22 cellular contexts compared by ENCODE assay signal in genomic region chr10:31063839-31064238, GRCh38. TPM values are rescaled to one million over a fixed set of nuclear protein-coding genes. Genes with fewer than 3 reads are reported as not detected.
DNase-seq lines count a peak whose midpoint lies in the region; ATAC-seq and TF ChIP-seq lines count a peak whose summit lies in the region.
"Had no signal": no experiment of that assay in that cellular context is flagged by ENCODE, and none has a peak within 500 bp of the region (broad histone marks: within the 10 kb centered on the region; RNA-seq: fewer than 3 reads in every experiment).

No MANE protein-coding gene starts in this region.

- 75 to 80% methylated on average over 6 of the region's 6 CpGs for WGBS in sigmoid colon, 2 donors

- no peak for TF ChIP-seq EP300 in sigmoid colon (IDR thresholded peaks at IDR 0.05)

- intact Hi-C loops in breast epithelium (cut with DNase I; ENCODE audit: low total_unique reads) (no loop called here), MCF 10A (cut with micrococcal nuclease) (no loop called here), left ventricle myocardium inferior (cut with micrococcal nuclease) (no loop called here), sigmoid colon (cut with DNase I) (no loop called here)

- no peaks in the 10 kb centered on the region for H3K27me3 Mint-ChIP-seq in MCF 10A (ENCODE audit: insufficient read depth, unreplicated experiment)
- H3K27me3 Mint-ChIP-seq in type B pancreatic cell = peaks cover 3% of the 10 kb centered on the region
- H3K27me3 Mint-ChIP-seq in stimulated activated naive CD8-positive, alpha-beta T cell treated with anti-CD3 and anti-CD28 coated beads, Interleukin-15, amount 100 ng/mL, for 72 hours = peaks cover 22% of the 10 kb centered on the region

- H3K9me2 ChIP-seq in Karpas-422 (replicated peaks; ENCODE audit: insufficient read depth, low read length) = no peaks in the 10 kb centered on the region

- H3K27me3 ChIP-seq in breast epithelium = no peaks in the 10 kb centered on the region
- no peaks in the 10 kb centered on the region for H3K27me3 ChIP-seq in left ventricle myocardium inferior (ENCODE audit: low read depth)
- no peaks in the 10 kb centered on the region for H3K27me3 ChIP-seq in sigmoid colon
- no peaks in the 10 kb centered on the region for H3K27me3 ChIP-seq in Karpas-422 (ENCODE audit: low read length)
- H3K27me3 ChIP-seq: BLaER1 treated with 17β-estradiol and CSF1 and Interleukin-3, amounts not matched to agents 10 nM and 100 nM; foreskin keratinocyte had no signal

- no peak overlapping the region for H3K4me2 ChIP-seq in Karpas-422 (ENCODE audit: low read depth, low read length, poor library complexity, severe bottlenecking)

- TF ChIP-seq POLR2A in breast epithelium (IDR thresholded peaks at IDR 0.05) = no peak
- TF ChIP-seq POLR2A in sigmoid colon (IDR thresholded peaks at IDR 0.05) = no peak

- no peaks in the 10 kb centered on the region for H3K79me2 ChIP-seq in Karpas-422 (ENCODE audit: low read length)

- H3K4me3 ChIP-seq in breast epithelium (no peak overlapping the region), left ventricle myocardium inferior (no peak overlapping the region), sigmoid colon (no peak overlapping the region), Karpas-422 (ENCODE audit: low read length) (no peak overlapping the region)
- H3K4me3 ChIP-seq: BLaER1 treated with 17β-estradiol and CSF1 and Interleukin-3, amounts not matched to agents 10 nM and 100 nM; prostate gland had no signal

- H3K36me3 Mint-ChIP-seq in MCF 10A (ENCODE audit: insufficient read depth, unreplicated experiment) = peaks cover under 1% of the 10 kb centered on the region
- H3K36me3 Mint-ChIP-seq in type B pancreatic cell = no peaks in the 10 kb centered on the region
- H3K36me3 Mint-ChIP-seq: IgD-negative memory B cell; naive thymus-derived CD4-positive, alpha-beta T cell had no signal

- no peak for DNase-seq in breast epithelium (ENCODE audit: low spot score in 2 of 2)
- DNase-seq in MCF 10A (ENCODE audit: unreplicated experiment) = no peak
- no peak for DNase-seq in left ventricle myocardium inferior
- DNase-seq in sigmoid colon = no peak
- DNase-seq in type B pancreatic cell (ENCODE audit: extremely low spot score, unreplicated experiment) = no peak
- DNase-seq in Karpas-422 = no peak
- DNase-seq in stimulated activated naive CD8-positive, alpha-beta T cell treated with anti-CD3 and anti-CD28 coated beads, Interleukin-15, amount 100 ng/mL, for 72 hours = no peak
- DNase-seq: 8988T; activated CD4-positive, alpha-beta T cell treated with anti-CD3 and anti-CD28 coated beads, Interleukin-2, amount 50 U/mL, for 1 hour; activated naive CD4-positive, alpha-beta T cell treated with anti-CD3 and anti-CD28 coated beads, Interleukin-2, amount 50 U/mL, for 16 hours; activated T-cell treated with anti-CD3 and anti-CD28 coated beads, Interleukin-2, amount 50 U/mL, for 1 hour; caudate nucleus; effector memory CD8-positive, alpha-beta T cell; foreskin keratinocyte; naive thymus-derived CD4-positive, alpha-beta T cell; NCI-H2081 treated with DMSO at 0.1 percent for 48 hours; NCI-H526 treated with DMSO at 0.1 percent for 48 hours; PC-3 had no signal

- H3K9me3 ChIP-seq in breast epithelium (no peaks in the 10 kb centered on the region), left ventricle myocardium inferior (replicated peaks) (no peaks in the 10 kb centered on the region), sigmoid colon (no peaks in the 10 kb centered on the region), Karpas-422 (ENCODE audit: low read length) (no peaks in the 10 kb centered on the region)
- H3K9me3 ChIP-seq: prostate gland had no signal

- POLR2A ChIA-PET in MCF 10A (lab: Yijun Ruan, JAX) = no interaction called here

- BruUV-seq in MCF 10A (replicated peaks; lab: Mats Ljungman, UMichigan) = no TSS peak

- CTCF ChIA-PET in MCF 10A (lab: Yijun Ruan, JAX) = interaction anchor here (0.7 kb wide), 1 partner anchor 733 kb away, joined by 4 read pairs; no protein-coding TSS in a partner anchor

- H2AFZ ChIP-seq in Karpas-422 (ENCODE audit: low read length) = no peak overlapping the region

- no peak overlapping the region for H3K27ac Mint-ChIP-seq in MCF 10A (ENCODE audit: low read depth, unreplicated experiment)
- no peak overlapping the region for H3K27ac Mint-ChIP-seq in type B pancreatic cell
- no peak overlapping the region for H3K27ac Mint-ChIP-seq in stimulated activated naive CD8-positive, alpha-beta T cell treated with anti-CD3 and anti-CD28 coated beads, Interleukin-15, amount 100 ng/mL, for 72 hours
- H3K27ac Mint-ChIP-seq: effector memory CD8-positive, alpha-beta T cell; IgD-negative memory B cell; naive thymus-derived CD4-positive, alpha-beta T cell had no signal

- no peak overlapping the region for H3K4me3 Mint-ChIP-seq in MCF 10A (ENCODE audit: unreplicated experiment)
- no peak overlapping the region for H3K4me3 Mint-ChIP-seq in type B pancreatic cell
- H3K4me3 Mint-ChIP-seq in stimulated activated naive CD8-positive, alpha-beta T cell treated with anti-CD3 and anti-CD28 coated beads, Interleukin-15, amount 100 ng/mL, for 72 hours = no peak overlapping the region
- H3K4me3 Mint-ChIP-seq: effector memory CD8-positive, alpha-beta T cell; naive thymus-derived CD4-positive, alpha-beta T cell had no signal

- H3K36me3 ChIP-seq in breast epithelium = no peaks in the 10 kb centered on the region
- no peaks in the 10 kb centered on the region for H3K36me3 ChIP-seq in left ventricle myocardium inferior
- H3K36me3 ChIP-seq in sigmoid colon = no peaks in the 10 kb centered on the region
- H3K36me3 ChIP-seq in Karpas-422 (ENCODE audit: insufficient read depth, low read length) = no peaks in the 10 kb centered on the region
- H3K36me3 ChIP-seq: BLaER1 treated with 17β-estradiol and CSF1 and Interleukin-3, amounts not matched to agents 10 nM and 100 nM; prostate gland had no signal

- H3K4me1 Mint-ChIP-seq in MCF 10A (ENCODE audit: insufficient read depth, unreplicated experiment) = no peaks in the 10 kb centered on the region
- H3K4me1 Mint-ChIP-seq in type B pancreatic cell (ENCODE audit: unreplicated experiment) = peaks cover 21% of the 10 kb centered on the region
- no peaks in the 10 kb centered on the region for H3K4me1 Mint-ChIP-seq in stimulated activated naive CD8-positive, alpha-beta T cell treated with anti-CD3 and anti-CD28 coated beads, Interleukin-15, amount 100 ng/mL, for 72 hours
- H3K4me1 Mint-ChIP-seq: IgD-negative memory B cell; naive thymus-derived CD4-positive, alpha-beta T cell had no signal

- ATAC-seq in stimulated activated naive CD8-positive, alpha-beta T cell treated with anti-CD3 and anti-CD28 coated beads, Interleukin-15, amount 100 ng/mL, for 72 hours = no peak
- ATAC-seq in HG03025 (IDR thresholded peaks at IDR 0.05; ENCODE audit: low FRiP score, unreplicated experiment) = no peak
- ATAC-seq: effector memory CD8-positive, alpha-beta T cell; naive thymus-derived CD4-positive, alpha-beta T cell; PC-3 had no signal

- H3K27ac ChIP-seq in breast epithelium (peak overlapping the region; percentile 48 to 84), left ventricle myocardium inferior (replicated peaks) (peak overlapping the region; percentile 79), sigmoid colon (peak overlapping the region; percentile 25 to 65 (median 54)), Karpas-422 (ENCODE audit: low read length) (no peak overlapping the region)
- H3K27ac ChIP-seq: BLaER1 treated with 17β-estradiol and CSF1 and Interleukin-3, amounts not matched to agents 10 nM and 100 nM; foreskin keratinocyte; prostate gland had no signal

- H3K4me1 ChIP-seq in breast epithelium = peaks cover 0 to 3% of the 10 kb centered on the region in 2 donors
- H3K4me1 ChIP-seq in left ventricle myocardium inferior = peaks cover 23% of the 10 kb centered on the region
- peaks cover 0 to 13% (median 11%) of the 10 kb centered on the region in 4 donors for H3K4me1 ChIP-seq in sigmoid colon
- 0 out of 2 replicates have a peak, but pooled peaks cover 2% of the 10 kb centered on the region for H3K4me1 ChIP-seq in Karpas-422 (ENCODE audit: low read length)
- H3K4me1 ChIP-seq: prostate gland had no signal

- H4K20me1 ChIP-seq in Karpas-422 (ENCODE audit: insufficient read depth, low read depth, low read length) = no peaks in the 10 kb centered on the region
- H4K20me1 ChIP-seq: BLaER1 treated with 17β-estradiol and CSF1 and Interleukin-3, amounts not matched to agents 10 nM and 100 nM had no signal

- H3K9ac ChIP-seq in Karpas-422 (ENCODE audit: low read length) = no peak overlapping the region
- H3K9ac ChIP-seq: BLaER1 treated with 17β-estradiol and CSF1 and Interleukin-3, amounts not matched to agents 10 nM and 100 nM had no signal

- H3K9me3 Mint-ChIP-seq in MCF 10A (ENCODE audit: unreplicated experiment) = no peaks in the 10 kb centered on the region
- no peaks in the 10 kb centered on the region for H3K9me3 Mint-ChIP-seq in type B pancreatic cell
- H3K9me3 Mint-ChIP-seq in stimulated activated naive CD8-positive, alpha-beta T cell treated with anti-CD3 and anti-CD28 coated beads, Interleukin-15, amount 100 ng/mL, for 72 hours = no peaks in the 10 kb centered on the region
- H3K9me3 Mint-ChIP-seq: effector memory CD8-positive, alpha-beta T cell; IgD-negative memory B cell had no signal

- TF ChIP-seq CTCF in breast epithelium (IDR thresholded peaks at IDR 0.05) (no peak), MCF 10A (IDR thresholded peaks at IDR 0.05; ENCODE audit: unreplicated experiment) (no peak), left ventricle myocardium inferior (IDR thresholded peaks at IDR 0.05; ENCODE audit: borderline replicate concordance) (no peak), sigmoid colon (IDR thresholded peaks at IDR 0.05) (no peak), type B pancreatic cell (conservative IDR thresholded peaks at IDR 0.05) (no peak)

RNA-seq across cellular contexts. Expression of gene ZNF438, which starts 32.2 kb away (rescaled TPM):
- total RNA-seq in breast epithelium (10 to 100 TPM in 1 of 3 donors, 1 to 10 TPM in 2; 8.8 to 34.6 (median 10.0) TPM), MCF 10A (2022) (6.8 and 8.4 TPM in 2 replicates), left ventricle myocardium inferior (13.2 TPM), sigmoid colon (10 to 100 TPM; 11.9 to 18.9 (median 15.6) TPM), type B pancreatic cell (ENCODE audit: low replicate concordance) (3.7 and 4.4 TPM in 2 replicates)
- polyA plus RNA-seq in sigmoid colon = 1 to 10 TPM; 3.9 to 7.2 (median 4.0) TPM
- total RNA-seq in Karpas-422 (2014; rRNA removed; shearing (Covaris generic); ENCODE audit: low replicate concordance) = 0.26 and 3.1 TPM in 2 replicates
